Comparison of ENCODE assay signal across 21 cellular contexts in genomic region chr12:54529581-54529980, GRCh38. TPM values are rescaled to one million over a fixed set of nuclear protein-coding genes. Genes with fewer than 3 reads are reported as not detected.
DNase-seq lines count a peak whose midpoint lies in the region; ATAC-seq and TF ChIP-seq lines count a peak whose summit lies in the region.
"Had no signal": no experiment of that assay in that cellular context is flagged by ENCODE, and none has a peak within 500 bp of the region (broad histone marks: within the 10 kb centered on the region; RNA-seq: fewer than 3 reads in every experiment).

No MANE protein-coding gene starts in this region.

- H3K4me3 ChIP-seq in parathyroid adenoma (ENCODE audit: low read depth, low read length) = no peak overlapping the region
- H3K4me3 ChIP-seq in CD8-positive, alpha-beta T cell (ENCODE audit: low read depth, low read length) = no peak overlapping the region
- H3K4me3 ChIP-seq: BLaER1, GM12878, GM23338 had no signal

- H3K4me2 ChIP-seq in parathyroid adenoma (ENCODE audit: low read length) = no peak overlapping the region
- H3K4me2 ChIP-seq: BLaER1, GM23338 had no signal

- H3K79me2 ChIP-seq in parathyroid adenoma = no peaks in the 10 kb centered on the region

- no peaks in the 10 kb centered on the region for H3K9me3 ChIP-seq in T-helper 17 cell (ENCODE audit: control insufficient read depth, low read length, poor library complexity, severe bottlenecking)
- no peaks in the 10 kb centered on the region for H3K9me3 ChIP-seq in parathyroid adenoma (ENCODE audit: control insufficient read depth, low read length)
- no peaks in the 10 kb centered on the region for H3K9me3 ChIP-seq in CD8-positive, alpha-beta T cell (ENCODE audit: low read length)
- H3K9me3 ChIP-seq: BLaER1 had no signal

- peaks cover 32% of the 10 kb centered on the region for H3K4me1 ChIP-seq in parathyroid adenoma
- H3K4me1 ChIP-seq in CD8-positive, alpha-beta T cell (ENCODE audit: insufficient read depth, low read length) = no peaks in the 10 kb centered on the region
- H3K4me1 ChIP-seq: BLaER1 had no signal

- ATAC-seq in T-helper 17 cell (no peak), HG03469 (IDR thresholded peaks at IDR 0.05; ENCODE audit: unreplicated experiment) (no peak)
- ATAC-seq in CD8-positive, alpha-beta T cell = no peak
- no peak for ATAC-seq in activated naive CD4-positive, alpha-beta T cell treated with anti-CD3 and anti-CD28 coated beads, Interleukin-2, amount 50 U/mL, for 72 hours
- ATAC-seq: GM12878, GM23338, HCT116 had no signal

- intact Hi-C loops in head of caudate nucleus (cut with DNase I) = no loop called here
- intact Hi-C loops in CD8-positive, alpha-beta T cell (cut with DNase I, micrococcal nuclease) = no loop called here

- no peaks in the 10 kb centered on the region for H3K27me3 Mint-ChIP-seq in T-helper 17 cell
- H3K27me3 Mint-ChIP-seq in CD8-positive, alpha-beta T cell (ENCODE audit: low read depth) = no peaks in the 10 kb centered on the region
- H3K27me3 Mint-ChIP-seq: B cell; CD4-positive, CD25-positive, alpha-beta regulatory T cell; CD8-positive, alpha-beta memory T cell had no signal

- H3K27me3 ChIP-seq in parathyroid adenoma (ENCODE audit: control insufficient read depth, insufficient read depth, low read length) = no peaks in the 10 kb centered on the region
- no peaks in the 10 kb centered on the region for H3K27me3 ChIP-seq in CD8-positive, alpha-beta T cell (ENCODE audit: insufficient read depth, low read length)
- H3K27me3 ChIP-seq: BLaER1 had no signal

- H3K4me3 Mint-ChIP-seq in T-helper 17 cell = no peak overlapping the region
- no peak overlapping the region for H3K4me3 Mint-ChIP-seq in CD8-positive, alpha-beta T cell
- H3K4me3 Mint-ChIP-seq: B cell; CD4-positive, CD25-positive, alpha-beta regulatory T cell; CD8-positive, alpha-beta memory T cell; GM23338; H9 had no signal

- peak overlapping the region; percentile 67 for H3K27ac Mint-ChIP-seq in T-helper 17 cell
- no peak overlapping the region for H3K27ac Mint-ChIP-seq in CD8-positive, alpha-beta T cell
- no peak overlapping the region for H3K27ac Mint-ChIP-seq in activated naive CD4-positive, alpha-beta T cell treated with anti-CD3 and anti-CD28 coated beads, Interleukin-2, amount 50 U/mL, for 72 hours
- H3K27ac Mint-ChIP-seq: B cell, GM23338, H9 had no signal

- CTCF ChIA-PET in CD8-positive, alpha-beta T cell (lab: Charles Lee) = interaction anchor here (0.6 kb wide), 1 partner anchor 147 kb away, joined by 3 read pairs; no protein-coding TSS in a partner anchor

- no peaks in the 10 kb centered on the region for H3K9me3 Mint-ChIP-seq in CD8-positive, alpha-beta T cell
- no peaks in the 10 kb centered on the region for H3K9me3 Mint-ChIP-seq in activated naive CD4-positive, alpha-beta T cell treated with anti-CD3 and anti-CD28 coated beads, Interleukin-2, amount 50 U/mL, for 72 hours
- H3K9me3 Mint-ChIP-seq: CD4-positive, CD25-positive, alpha-beta regulatory T cell; CD8-positive, alpha-beta memory T cell; GM23338; H9 had no signal

- TF ChIP-seq CTCF in parathyroid adenoma (IDR thresholded peaks at IDR 0.05) = no peak
- TF ChIP-seq CTCF in CD8-positive, alpha-beta T cell (IDR thresholded peaks at IDR 0.05) = no peak

- H3K4me1 Mint-ChIP-seq in T-helper 17 cell = peaks cover 16% of the 10 kb centered on the region
- H3K4me1 Mint-ChIP-seq in CD8-positive, alpha-beta T cell (ENCODE audit: low read depth) = no peaks in the 10 kb centered on the region

- H3K27ac ChIP-seq in parathyroid adenoma = no peak overlapping the region
- H3K27ac ChIP-seq in CD8-positive, alpha-beta T cell (ENCODE audit: low read depth, low read length) = no peak overlapping the region
- H3K27ac ChIP-seq: 22Rv1, BLaER1, C4-2B had no signal

- no peaks in the 10 kb centered on the region for H3K36me3 ChIP-seq in parathyroid adenoma (ENCODE audit: control insufficient read depth, insufficient read depth, low read length)
- peaks cover 91% of the 10 kb centered on the region for H3K36me3 ChIP-seq in CD8-positive, alpha-beta T cell (ENCODE audit: insufficient read depth, low read length)

- POLR2A ChIA-PET in CD8-positive, alpha-beta T cell (lab: Charles Lee) = interaction anchor here (2.2 kb wide), 1 partner anchor 32 kb away, joined by 5 read pairs; the partner anchor contains the start of gene NCKAP1L

- no peak overlapping the region for H3K9ac ChIP-seq in parathyroid adenoma
- H3K9ac ChIP-seq: BLaER1 had no signal

- H2AFZ ChIP-seq in parathyroid adenoma = peak overlapping the region; percentile 23
- H2AFZ ChIP-seq: GM23338 had no signal

- DNase-seq in T-helper 17 cell (no peak), head of caudate nucleus (peak in 30 of 42 donors; percentile 6 to 80 (median 44))
- DNase-seq in CD8-positive, alpha-beta T cell = no peak
- no peak for DNase-seq in activated naive CD4-positive, alpha-beta T cell treated with anti-CD3 and anti-CD28 coated beads, Interleukin-2, amount 50 U/mL, for 72 hours (ENCODE audit: low spot score in 2 of 2)
- DNase-seq: CD4-positive, CD25-positive, alpha-beta regulatory T cell; CD8-positive, alpha-beta memory T cell; DMS 273 treated with DMSO at 0.1 percent for 48 hours; DMS79; EL; GDM1; H9 had no signal

- H3K36me3 Mint-ChIP-seq in T-helper 17 cell (ENCODE audit: low read depth) = peaks cover 24% of the 10 kb centered on the region
- H3K36me3 Mint-ChIP-seq in CD8-positive, alpha-beta T cell = peaks cover 97% of the 10 kb centered on the region
- H3K36me3 Mint-ChIP-seq in activated naive CD4-positive, alpha-beta T cell treated with anti-CD3 and anti-CD28 coated beads, Interleukin-2, amount 50 U/mL, for 72 hours = peaks cover 12 to 15% of the 10 kb centered on the region in 2 donors

RNA-seq across cellular contexts. Expression of gene PDE1B, which starts 19.8 kb away (rescaled TPM):
- total RNA-seq in T-helper 17 cell = 10 to 100 TPM; 11.6 to 12.5 TPM
- 1 to 10 TPM; 6.8 to 7.1 TPM for total RNA-seq in CD8-positive, alpha-beta T cell
- total RNA-seq in activated naive CD4-positive, alpha-beta T cell treated with anti-CD3 and anti-CD28 coated beads, Interleukin-2, amount 50 U/mL, for 72 hours = 10 to 100 TPM; 24.1 to 33.6 TPM

RNA-seq across cellular contexts. Expression of gene NCKAP1L, which starts 32.0 kb away (rescaled TPM):
- 100 to 1,000 TPM; 127 to 136 TPM for total RNA-seq in T-helper 17 cell
- 10 to 100 TPM; 76.8 to 79.0 TPM for total RNA-seq in CD8-positive, alpha-beta T cell
- 100 to 1,000 TPM; 153 to 154 TPM for total RNA-seq in activated naive CD4-positive, alpha-beta T cell treated with anti-CD3 and anti-CD28 coated beads, Interleukin-2, amount 50 U/mL, for 72 hours
- total RNA-seq: GM23338, H9 had no signal

RNA-seq across cellular contexts. Expression of gene GTSF1, which starts 56.2 kb away (rescaled TPM):
- 1 to 10 TPM; 3.7 to 3.9 TPM for total RNA-seq in T-helper 17 cell
- total RNA-seq in CD8-positive, alpha-beta T cell = 1 to 10 TPM in 1 of 2 experiments, not detected in 1; 1.0 TPM
- 10 to 100 TPM in 1 of 2 donors, 1 to 10 TPM in 1; 9.3 to 10.1 TPM for total RNA-seq in activated naive CD4-positive, alpha-beta T cell treated with anti-CD3 and anti-CD28 coated beads, Interleukin-2, amount 50 U/mL, for 72 hours
- total RNA-seq: GM23338, H4, H9 had no signal

RNA-seq across cellular contexts. Expression of gene PPP1R1A, which starts 58.9 kb away (rescaled TPM):
- not detected for total RNA-seq in T-helper 17 cell
- not detected for total RNA-seq in CD8-positive, alpha-beta T cell
- total RNA-seq in activated naive CD4-positive, alpha-beta T cell treated with anti-CD3 and anti-CD28 coated beads, Interleukin-2, amount 50 U/mL, for 72 hours = not detected
- total RNA-seq: B cell; CD4-positive, CD25-positive, alpha-beta regulatory T cell; CD8-positive, alpha-beta memory T cell; GM12878 had no signal

Comparison
In these comparisons a context has a peak if more than half of its experiments do, and no peak if none do; other contexts are left out.
1. DNase-seq: peak in head of caudate nucleus (30 of 42); none in T-helper 17 cell (0 of 3), CD8-positive, alpha-beta T cell (0 of 7) and activated naive CD4-positive, alpha-beta T cell treated with anti-CD3 and anti-CD28 coated beads, Interleukin-2, amount 50 U/mL, for 72 hours (0 of 2).